In genomic region chr6:87583822-87584221, GRCh38 we compare ENCODE assay signal across 28 cellular contexts.
"Had no signal": no experiment of that assay in that cellular context is flagged by ENCODE, and none has a peak within 500 bp of the region (broad histone marks: within the 10 kb centered on the region; RNA-seq: fewer than 3 reads in every experiment).

No MANE protein-coding gene starts in this region.

- H3K9me3 ChIP-seq: breast epithelium had no signal

- ATAC-seq: activated T-helper 17 cell treated with anti-CD3 and anti-CD28 coated beads, Interleukin-2, amount 50 U/mL, for 72 hours; T-cell had no signal

- H3K36me3 ChIP-seq: breast epithelium had no signal

- H3K27ac ChIP-seq: breast epithelium, SK-N-MC had no signal

- H3K4me3 ChIP-seq: breast epithelium, SK-N-MC had no signal

- FAIRE-seq: TTC549 had no signal

- H3K9me3 Mint-ChIP-seq: activated CD4-positive, alpha-beta memory T cell treated with anti-CD3 and anti-CD28 coated beads, Interleukin-2, amount 10 ng/mL, durations not matched to agents 7 days and 5 days; activated naive CD4-positive, alpha-beta T cell treated with anti-CD3 and anti-CD28 coated beads for 36 hours; activated naive CD8-positive, alpha-beta T cell treated with anti-CD3 and anti-CD28 coated beads, Interleukin-2, amount 10 ng/mL, durations not matched to agents 7 days and 5 days; activated T-helper 17 cell treated with anti-CD3 and anti-CD28 coated beads, Interleukin-2, amount 50 U/mL, for 72 hours; T-cell had no signal

- H3K27me3 Mint-ChIP-seq: activated CD4-positive, alpha-beta memory T cell treated with anti-CD3 and anti-CD28 coated beads, Interleukin-2, amount 10 ng/mL, durations not matched to agents 7 days and 5 days; activated naive CD8-positive, alpha-beta T cell treated with anti-CD3 and anti-CD28 coated beads, Interleukin-2, amount 10 ng/mL, durations not matched to agents 7 days and 5 days; activated T-helper 17 cell treated with anti-CD3 and anti-CD28 coated beads, Interleukin-2, amount 50 U/mL, for 72 hours; T-cell had no signal

- H3K27ac Mint-ChIP-seq: activated CD4-positive, alpha-beta memory T cell treated with anti-CD3 and anti-CD28 coated beads, Interleukin-2, amount 10 ng/mL, durations not matched to agents 7 days and 5 days; activated naive CD4-positive, alpha-beta T cell treated with anti-CD3 and anti-CD28 coated beads for 36 hours; activated naive CD8-positive, alpha-beta T cell treated with anti-CD3 and anti-CD28 coated beads, Interleukin-2, amount 10 ng/mL, durations not matched to agents 7 days and 5 days; activated T-helper 17 cell treated with anti-CD3 and anti-CD28 coated beads, Interleukin-2, amount 50 U/mL, for 72 hours; T-cell had no signal

- H3K4me1 ChIP-seq: breast epithelium had no signal

- H3K27me3 ChIP-seq: breast epithelium had no signal

- DNase-seq: activated CD4-positive, alpha-beta memory T cell treated with anti-CD3 and anti-CD28 coated beads, Interleukin-2, amount 10 ng/mL, durations not matched to agents 7 days and 5 days; activated CD4-positive, alpha-beta T cell treated with anti-CD3 and anti-CD28 coated beads, Interleukin-2, amount 50 U/mL, for 1 hour; activated CD4-positive, CD25-positive, alpha-beta regulatory T cell; activated gamma-delta T cell; activated naive CD4-positive, alpha-beta T cell treated with anti-CD3 and anti-CD28 coated beads for 36 hours; activated naive CD8-positive, alpha-beta T cell treated with anti-CD3 and anti-CD28 coated beads, Interleukin-2, amount 10 ng/mL, durations not matched to agents 7 days and 5 days; activated T-cell treated with anti-CD3 and anti-CD28 coated beads for 4 hours; activated T-cell treated with anti-CD3 and anti-CD28 coated beads, Interleukin-2, amount 50 U/mL, for 48 hours; aorta; caudate nucleus; MM.1S; NCI-H1105; NCI-H1436; NCI-H187; NCI-H2081; NCI-H2171; NCI-H2227 treated with DMSO at 0.1 percent for 48 hours; NCI-H446 treated with DMSO at 0.1 percent for 48 hours; NCI-H526; NCI-H82; SIG-M5; T-cell; T-helper 2 cell; T1000 had no signal

- H3K4me3 Mint-ChIP-seq: activated CD4-positive, alpha-beta memory T cell treated with anti-CD3 and anti-CD28 coated beads, Interleukin-2, amount 10 ng/mL, durations not matched to agents 7 days and 5 days; activated naive CD4-positive, alpha-beta T cell treated with anti-CD3 and anti-CD28 coated beads for 36 hours; activated naive CD8-positive, alpha-beta T cell treated with anti-CD3 and anti-CD28 coated beads, Interleukin-2, amount 10 ng/mL, durations not matched to agents 7 days and 5 days; activated T-helper 17 cell treated with anti-CD3 and anti-CD28 coated beads, Interleukin-2, amount 50 U/mL, for 72 hours; T-cell had no signal
